20 cellular contexts compared by ENCODE assay signal in genomic region chr1:114094303-114094663, GRCh38. TPM values are rescaled to one million over a fixed set of nuclear protein-coding genes. Genes with fewer than 3 reads are reported as not detected.
DNase-seq lines count a peak whose midpoint lies in the region; ATAC-seq and TF ChIP-seq lines count a peak whose summit lies in the region.
"Had no signal": no experiment of that assay in that cellular context is flagged by ENCODE, and none has a peak within 500 bp of the region (broad histone marks: within the 10 kb centered on the region; RNA-seq: fewer than 3 reads in every experiment).

No MANE protein-coding gene starts in this region.

- H3K27me3 ChIP-seq in IMR-90 (ENCODE audit: control insufficient read depth, insufficient read depth, low read length) (peaks cover 31% of the 10 kb centered on the region), brain microvascular endothelial cell (replicated peaks) (no peaks in the 10 kb centered on the region), neural cell (ENCODE audit: insufficient read depth, low read depth, low read length) (no peaks in the 10 kb centered on the region)
- H3K27me3 ChIP-seq: uterus had no signal

- H3K4me2 ChIP-seq in IMR-90 (ENCODE audit: low read depth, low read length) (peak overlapping the region; percentile 7; the same call in 1 of the 2 replicates), neural cell (ENCODE audit: low read length) (no peak overlapping the region)

- TF ChIP-seq CTCF in AG10803 (conservative IDR thresholded peaks at IDR 0.05; ENCODE audit: low read length) (no peak), IMR-90 (conservative IDR thresholded peaks at IDR 0.05; ENCODE audit: low read depth, low read length) (no peak), brain microvascular endothelial cell (IDR thresholded peaks at IDR 0.05; ENCODE audit: low read depth, low read length, missing control alignments) (no peak), neural cell (IDR thresholded peaks at IDR 0.05; ENCODE audit: poor library complexity, severe bottlenecking) (no peak)

- no TSS peak for BruUV-seq in IMR-90 (replicated peaks; lab: Mats Ljungman, UMichigan)

- H3K36me3 ChIP-seq in IMR-90 (ENCODE audit: control insufficient read depth, insufficient read depth, low read length) (no peaks in the 10 kb centered on the region), brain microvascular endothelial cell (replicated peaks) (no peaks in the 10 kb centered on the region), neural cell (ENCODE audit: insufficient read depth, low read length) (no peaks in the 10 kb centered on the region)
- H3K36me3 ChIP-seq: uterus had no signal

- no peak overlapping the region for H2BK15ac ChIP-seq in IMR-90 (ENCODE audit: low read depth, low read length)

- H3K4me1 ChIP-seq in IMR-90 (ENCODE audit: control insufficient read depth, insufficient read depth, low read length) = 0 out of 2 replicates have a peak, but pooled peaks cover 1% of the 10 kb centered on the region
- H3K4me1 ChIP-seq: uterus had no signal

- H4K91ac ChIP-seq in IMR-90 (ENCODE audit: insufficient read depth, low read depth, low read length) = no peak overlapping the region

- H2AK9ac ChIP-seq in IMR-90 (replicated peaks; ENCODE audit: low read depth, low read length, poor library complexity) = no peak overlapping the region

- no peak overlapping the region for H2BK5ac ChIP-seq in IMR-90 (ENCODE audit: low read depth, low read length, poor library complexity, severe bottlenecking)

- no peak overlapping the region for H4K8ac ChIP-seq in IMR-90 (ENCODE audit: low read depth in 2 of 2, low read length in 2 of 2)

- H3K9ac ChIP-seq in IMR-90 (ENCODE audit: low read depth, low read length) (no peak overlapping the region), neural cell (ENCODE audit: low read length) (no peak overlapping the region)

- no peaks in the 10 kb centered on the region for H3K79me2 ChIP-seq in neural cell (replicated peaks; ENCODE audit: insufficient read depth, low read length)

- in situ Hi-C loops in IMR-90 (cut with MboI; ENCODE audit: low sequenced_read_pairs) (no loop called here), brain microvascular endothelial cell (cut with HindIII; ENCODE audit: low pct_ligation_motif_present, low sequenced_read_pairs) (no loop called here)

- H3F3A ChIP-seq in neural cell (ENCODE audit: insufficient read depth, low read length, poor library complexity, severe bottlenecking) = peaks cover 6% of the 10 kb centered on the region

- TF ChIP-seq POLR2A in IMR-90 (IDR thresholded peaks at IDR 0.05; ENCODE audit: low read depth, low read length) = no peak

- no peak overlapping the region for H2BK20ac ChIP-seq in IMR-90 (ENCODE audit: low read depth, low read length)

- H2AFZ ChIP-seq in IMR-90 (replicated peaks; ENCODE audit: low read length, poor library complexity) (no peak overlapping the region), neural cell (ENCODE audit: low read depth, low read length) (no peak overlapping the region)

- DNase-seq in AG10803 (ENCODE audit: low read depth) (peak; percentile 35), IMR-90 (peak; percentile 26), brain microvascular endothelial cell (peak; percentile 10), left lobe of liver (ENCODE audit: low spot score) (no peak), NCI-H82 treated with DMSO at 0.1 percent for 48 hours (lab: John Stamatoyannopoulos, UW; ENCODE audit: unreplicated experiment) (no peak)
- DNase-seq: activated CD4-positive, alpha-beta T cell treated with anti-CD3 and anti-CD28 coated beads, Interleukin-2, amount 50 U/mL, for 48 hours; activated T-cell treated with anti-CD3 and anti-CD28 coated beads, Interleukin-2, amount 50 U/mL, for 24 hours; effector memory CD4-positive, alpha-beta T cell; hypothalamus; NCI-H1092 treated with DMSO at 0.1 percent for 48 hours; NCI-H2171 treated with DMSO at 0.1 percent for 48 hours; posterior cingulate gyrus; stimulated activated naive CD4-positive, alpha-beta T cell treated with Interleukin-2 at 50 U/mL for 16 hours; uterus had no signal

- H2BK120ac ChIP-seq in IMR-90 (ENCODE audit: low read depth, low read length) = no peak overlapping the region

- no peak overlapping the region for H3K14ac ChIP-seq in IMR-90 (replicated peaks; ENCODE audit: low read depth, low read length)

- H3K9me2 ChIP-seq in neural cell (ENCODE audit: insufficient read depth, low read length) = no peaks in the 10 kb centered on the region

- no peaks in the 10 kb centered on the region for H3K9me1 ChIP-seq in IMR-90 (ENCODE audit: insufficient read depth, low read length)

- H3K18ac ChIP-seq in IMR-90 (ENCODE audit: low read depth, low read length) = no peak overlapping the region

- no peaks in the 10 kb centered on the region for H3K79me1 ChIP-seq in IMR-90 (ENCODE audit: low read depth in 1 of 2, low read length in 2 of 2)

- no peak overlapping the region for H3K4ac ChIP-seq in IMR-90 (ENCODE audit: low read depth, low read length)

- intact Hi-C loops in IMR-90 (cut with micrococcal nuclease) = no loop called here

- CTCF ChIA-PET in IMR-90 (lab: Yijun Ruan, JAX) = no interaction called here

- WGBS in IMR-90 (ENCODE audit: extremely low coverage in 2 of 2, insufficient read length in 1 of 2), 2 experiments = no CpG with 5 or more reads among the region's 4 CpGs

- dilution Hi-C loops in IMR-90 (cut with HindIII; ENCODE audit: low sequenced_read_pairs, unreplicated experiment) = no loop called here

- no peak overlapping the region for H4K5ac ChIP-seq in IMR-90 (ENCODE audit: low read depth, low read length)

- H3K9me3 ChIP-seq in IMR-90 (ENCODE audit: control insufficient read depth, insufficient read depth, low read length) (no peaks in the 10 kb centered on the region), neural cell (ENCODE audit: low read length) (no peaks in the 10 kb centered on the region)
- H3K9me3 ChIP-seq: uterus had no signal

- no peak for TF ChIP-seq EP300 in neural cell (conservative IDR thresholded peaks at IDR 0.05; ENCODE audit: poor library complexity, severe bottlenecking)

- ATAC-seq in IMR-90 (ENCODE audit: low read depth) (0 out of 2 replicates have a peak, but pooled peaks have one; percentile 21), left lobe of liver (no peak), GM19467 (IDR thresholded peaks at IDR 0.05; ENCODE audit: unreplicated experiment) (no peak), HG03095 (IDR thresholded peaks at IDR 0.05; ENCODE audit: unreplicated experiment) (no peak)

- H3K4me3 ChIP-seq in AG10803 (ENCODE audit: low read length) = no peak overlapping the region
- no peak overlapping the region for H3K4me3 ChIP-seq in IMR-90 (ENCODE audit: insufficient read depth, low read depth, low read length)
- no peak overlapping the region for H3K4me3 ChIP-seq in brain microvascular endothelial cell (ENCODE audit: low read depth, low read length)
- no peak overlapping the region for H3K4me3 ChIP-seq in neural cell (ENCODE audit: low read length)
- H3K4me3 ChIP-seq: uterus had no signal

- H2AK5ac ChIP-seq in IMR-90 (ENCODE audit: low read depth, low read length) = no peak overlapping the region

- H3K27ac ChIP-seq in IMR-90 (ENCODE audit: insufficient read depth, low read length) (no peak overlapping the region), brain microvascular endothelial cell (no peak overlapping the region), neural cell (ENCODE audit: low read length) (peak overlapping the region; percentile 44)
- H3K27ac ChIP-seq: RWPE1, uterus had no signal

- no peak overlapping the region for H3K23ac ChIP-seq in IMR-90 (ENCODE audit: low read depth, low read length)

- no peak for TF ChIP-seq RAD21 in IMR-90 (IDR thresholded peaks at IDR 0.05; ENCODE audit: low read length)
- TF ChIP-seq RAD21 in neural cell (conservative IDR thresholded peaks at IDR 0.05) = no peak

- H3K56ac ChIP-seq in IMR-90 (ENCODE audit: extremely low read depth, insufficient read depth, low read length) = no peak overlapping the region

- H4K20me1 ChIP-seq in IMR-90 (ENCODE audit: insufficient read depth, low read length) (no peaks in the 10 kb centered on the region), neural cell (ENCODE audit: insufficient read depth) (no peaks in the 10 kb centered on the region)

- POLR2A ChIA-PET in IMR-90 (lab: Charles Lee; ENCODE audit: unreplicated experiment) = no interaction called here

TF ChIP-seq in IMR-90, 13 proteins besides CTCF, POLR2A, EP300 and RAD21:
- no peak for TF ChIP-seq RCOR1 (IDR thresholded peaks at IDR 0.05; ENCODE audit: insufficient replicate concordance, low read length)

TF ChIP-seq in neural cell, 6 proteins besides CTCF, POLR2A, EP300 and RAD21 (continues in another document):
- TF ChIP-seq EZH2 (IDR thresholded peaks at IDR 0.05; ENCODE audit: borderline replicate concordance, insufficient read depth, low read length, poor library complexity, severe bottlenecking) (no peak), SMC3 (conservative IDR thresholded peaks at IDR 0.05; ENCODE audit: poor library complexity) (no peak), MXI1 (conservative IDR thresholded peaks at IDR 0.05; ENCODE audit: poor library complexity, severe bottlenecking) (no peak)

RNA-seq across cellular contexts. Expression of gene SYT6, which starts 59.4 kb away (rescaled TPM):
- total RNA-seq in IMR-90 (2012; rRNA removed) (not detected in 2 replicates), left lobe of liver (0.08 TPM)
- polyA plus RNA-seq in IMR-90 (2012; rRNA removed) (not detected in 2 replicates), neural cell (8.1 and 9.9 TPM in 2 replicates)
- not detected in 2 replicates for polyA plus RNA-seq in IMR-90 (2012; cell fraction: cytosol; rRNA removed)
- not detected in 2 replicates for polyA plus RNA-seq in IMR-90 (2012; cell fraction: nucleus; rRNA removed; ENCODE audit: low replicate concordance)
- polyA minus RNA-seq in neural cell = 17.5 and 18.3 TPM in 2 replicates
- polyA plus RNA-seq: AG04450, IgD-negative memory B cell had no signal

Comparison
In these comparisons a context has a peak if more than half of its experiments do, and no peak if none do; other contexts are left out.
1. DNase-seq: peak in AG10803 (single experiment), IMR-90 (single experiment) and brain microvascular endothelial cell (single experiment); none in left lobe of liver (single experiment) and NCI-H82 treated with DMSO at 0.1 percent for 48 hours (single experiment).